ENCODE assay signal across 9 cellular contexts in genomic region chr7:121994625-121995410, GRCh38.
DNase-seq lines count a peak whose midpoint lies in the region; ATAC-seq and TF ChIP-seq lines count a peak whose summit lies in the region.
"Had no signal": no experiment of that assay in that cellular context is flagged by ENCODE, and none has a peak within 500 bp of the region (broad histone marks: within the 10 kb centered on the region; RNA-seq: fewer than 3 reads in every experiment).

No MANE protein-coding gene starts in this region.

- H3K9me3 ChIP-seq in MG63 (no peaks in the 10 kb centered on the region), RWPE2 (ENCODE audit: severe bottlenecking) (no peaks in the 10 kb centered on the region)

- H3K27me3 ChIP-seq in MG63 (no peaks in the 10 kb centered on the region), RWPE2 (ENCODE audit: insufficient read depth, poor library complexity, severe bottlenecking) (no peaks in the 10 kb centered on the region)

- H3K27ac ChIP-seq in RWPE2 (ENCODE audit: poor library complexity, severe bottlenecking) = no peak overlapping the region
- H3K27ac ChIP-seq: skin epidermis had no signal

- H3K4me1 ChIP-seq in RWPE2 (ENCODE audit: insufficient read depth, poor library complexity, severe bottlenecking) = peaks cover 4% of the 10 kb centered on the region

- peak; percentile 27 for DNase-seq in activated naive CD4-positive, alpha-beta T cell treated with Interleukin-2 at 50 U/mL for 16 hours
- no peak for DNase-seq in activated naive CD4-positive, alpha-beta T cell (lab: John Stamatoyannopoulos, UW)
- DNase-seq in MG63 (peak; percentile 22), RWPE2 (ENCODE audit: low spot score) (no peak), astrocyte of the hippocampus (ENCODE audit: low read depth, low spot score) (peak; percentile 87), hypothalamus (lab: John Stamatoyannopoulos, UW) (peak in 30 of 51 donors; percentile 0 to 74 (median 28)), smooth muscle cell of the brain vasculature (ENCODE audit: low read depth, low spot score) (peak; percentile 49)

- TF ChIP-seq CTCF in RWPE2 (IDR thresholded peaks at IDR 0.05; ENCODE audit: poor library complexity, severe bottlenecking) = peak; percentile 96

- H3K4me3 ChIP-seq in MG63 = no peak overlapping the region
- H3K4me3 ChIP-seq in RWPE2 (ENCODE audit: severe bottlenecking) = no peak overlapping the region
- H3K4me3 ChIP-seq: skin epidermis had no signal

- H3K36me3 ChIP-seq in MG63 = no peaks in the 10 kb centered on the region
- H3K36me3 ChIP-seq in RWPE2 (ENCODE audit: low read depth) = no peaks in the 10 kb centered on the region

- ATAC-seq in HG02571 (IDR thresholded peaks at IDR 0.05; ENCODE audit: unreplicated experiment) = peak; percentile 96
- peak; percentile 91 for ATAC-seq in RWPE2 (ENCODE audit: low read depth)

Comparison
In these comparisons a context has a peak if more than half of its experiments do, and no peak if none do; other contexts are left out.
1. DNase-seq: peak in activated naive CD4-positive, alpha-beta T cell treated with Interleukin-2 at 50 U/mL for 16 hours (single experiment), MG63 (single experiment), astrocyte of the hippocampus (single experiment), hypothalamus (30 of 51) and smooth muscle cell of the brain vasculature (single experiment); none in activated naive CD4-positive, alpha-beta T cell (0 of 4) and RWPE2 (single experiment).